Comparison of ENCODE assay signal across 16 cellular contexts in the genomic region with DNA sequence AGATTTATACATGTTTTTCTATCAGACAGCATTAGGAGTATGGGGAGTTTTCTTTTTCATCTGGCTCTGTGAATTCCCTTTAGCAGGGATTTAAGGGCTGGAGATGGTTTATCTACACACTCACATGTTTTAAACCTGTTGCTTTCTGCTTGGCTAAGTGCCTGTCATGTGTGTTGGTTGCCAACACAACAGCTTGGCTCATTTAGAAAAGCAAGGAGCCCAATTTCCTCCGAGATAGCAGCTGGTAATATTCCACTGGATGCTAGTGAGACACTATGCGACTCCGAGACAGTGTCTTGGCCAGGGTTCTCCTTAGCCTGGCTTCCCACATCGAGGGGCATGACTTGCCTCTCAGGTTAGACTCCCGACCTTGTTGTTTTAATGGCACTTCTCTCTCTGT.
DNase-seq lines count a peak whose midpoint lies in the region; TF ChIP-seq lines count a peak whose summit lies in the region.
"Had no signal": no experiment of that assay in that cellular context is flagged by ENCODE, and none has a peak within 500 bp of the region (broad histone marks: within the 10 kb centered on the region; RNA-seq: fewer than 3 reads in every experiment).

No MANE protein-coding gene starts in this region.

- no peak for TF ChIP-seq CTCF in fibroblast of pulmonary artery (IDR thresholded peaks at IDR 0.05; ENCODE audit: low read length, missing control alignments)

- no peak overlapping the region for H3K4me3 ChIP-seq in fibroblast of pulmonary artery (replicated peaks; ENCODE audit: low read depth, low read length)
- H3K4me3 ChIP-seq: sigmoid colon, vagina had no signal

- DNase-seq in NCI-H1417 (lab: John Stamatoyannopoulos, UW) = peak in 2 of 3 experiments; percentile 53 to 66
- DNase-seq in NCI-H1417 treated with DMSO at 0.1 percent for 48 hours (lab: John Stamatoyannopoulos, UW) = no peak
- peak; percentile 50 for DNase-seq in NCI-H146 (lab: John Stamatoyannopoulos, UW)
- peak; percentile 27 for DNase-seq in fibroblast of pulmonary artery (ENCODE audit: low read depth)
- DNase-seq in renal cortical epithelial cell (ENCODE audit: low read depth) = peak; percentile 50
- DNase-seq in SIG-M5 (lab: John Stamatoyannopoulos, UW) = no peak
- no peak for DNase-seq in G401 (ENCODE audit: low spot score)
- no peak for DNase-seq in NCI-H510A (lab: John Stamatoyannopoulos, UW)
- DNase-seq: activated CD4-positive, alpha-beta T cell treated with anti-CD3 and anti-CD28 coated beads for 36 hours; activated naive CD8-positive, alpha-beta T cell treated with anti-CD3 and anti-CD28 coated beads for 36 hours; CD4-positive, alpha-beta T cell; heart left ventricle; MV-4-11; sigmoid colon; stimulated activated naive CD4-positive, alpha-beta T cell treated with Interleukin-2 at 50 U/mL for 16 hours had no signal

- in situ Hi-C loops in G401 (cut with HindIII; ENCODE audit: low sequenced_read_pairs) = no loop called here

Comparison
In these comparisons a context has a peak if more than half of its experiments do, and no peak if none do; other contexts are left out.
1. DNase-seq: peak in NCI-H1417 (2 of 3), NCI-H146 (single experiment), fibroblast of pulmonary artery (single experiment) and renal cortical epithelial cell (single experiment); none in NCI-H1417 treated with DMSO at 0.1 percent for 48 hours (single experiment), SIG-M5 (single experiment), G401 (single experiment) and NCI-H510A (single experiment).